Comparison of ENCODE assay signal across 24 cellular contexts in genomic region chr1:177915641-177916040, GRCh38. TPM values are rescaled to one million over a fixed set of nuclear protein-coding genes. Genes with fewer than 3 reads are reported as not detected.
"Had no signal": no experiment of that assay in that cellular context is flagged by ENCODE, and none has a peak within 500 bp of the region (broad histone marks: within the 10 kb centered on the region; RNA-seq: fewer than 3 reads in every experiment).

No MANE protein-coding gene starts in this region.

- H3K36me3 ChIP-seq: esophagus muscularis mucosa, gastrocnemius medialis, neutrophil, ovary, prostate gland, upper lobe of right lung, WERI-Rb-1 had no signal

- H3K4me3 ChIP-seq: body of pancreas, esophagus muscularis mucosa, gastrocnemius medialis, ovary, prostate gland, upper lobe of right lung had no signal

- H3K27me3 ChIP-seq: body of pancreas, gastrocnemius medialis, ovary had no signal

- H3K27ac ChIP-seq: body of pancreas, esophagus muscularis mucosa, gastrocnemius medialis, neutrophil, ovary, prostate gland, upper lobe of right lung, WERI-Rb-1 had no signal

- ATAC-seq: activated CD8-positive, alpha-beta T cell treated with anti-CD3 and anti-CD28 coated beads, Interleukin-2, amount 10 ng/mL, durations not matched to agents 7 days and 5 days; body of pancreas; gastrocnemius medialis; left cardiac atrium; stimulated activated naive B cell treated with anti-CD40 and anti-IgM and Interleukin-4, amounts not matched to agents 10 μg/mL and 1 μg/mL and 100 μg/mL, for 72 hours; upper lobe of right lung had no signal

- FAIRE-seq: TTC549 had no signal

- H3K9me3 ChIP-seq: body of pancreas, esophagus muscularis mucosa, gastrocnemius medialis, neutrophil, ovary, prostate gland, upper lobe of right lung had no signal

- H3K4me1 ChIP-seq: esophagus muscularis mucosa, gastrocnemius medialis, prostate gland, upper lobe of right lung had no signal

- DNase-seq: activated CD4-positive, alpha-beta T cell treated with anti-CD3 and anti-CD28 coated beads for 1 hour; activated CD4-positive, alpha-beta T cell treated with anti-CD3 and anti-CD28 coated beads, Interleukin-2, amount 50 U/mL, for 1 hour; activated CD8-positive, alpha-beta T cell treated with anti-CD3 and anti-CD28 coated beads, Interleukin-2, amount 10 ng/mL, durations not matched to agents 7 days and 5 days; activated gamma-delta T cell treated with Interleukin-2 at 50 U/mL for 16 hours; activated T-cell treated with anti-CD3 and anti-CD28 coated beads, Interleukin-2, amount 50 U/mL, for 1 hour; anterior cingulate cortex; body of pancreas; caudate nucleus; dermis blood vessel endothelial cell; effector CD8-positive, alpha-beta T cell; gastrocnemius medialis; hippocampal formation; left cardiac atrium; ovary; stimulated activated CD4-positive, alpha-beta T cell treated with anti-CD3 and anti-CD28 coated beads, Interleukin-2, amount 100 ng/mL, for 48 hours; stimulated activated CD8-positive, alpha-beta memory T cell treated with anti-CD3 and anti-CD28 coated beads, Interleukin-4, amount 100 ng/mL, for 48 hours; stimulated activated naive B cell treated with anti-CD40 and anti-IgM and Interleukin-4, amounts not matched to agents 10 μg/mL and 1 μg/mL and 100 μg/mL, for 72 hours; upper lobe of right lung; WERI-Rb-1 had no signal

RNA-seq across cellular contexts. Expression of gene SEC16B, which starts 54.2 kb away (rescaled TPM):
- total RNA-seq: activated CD8-positive, alpha-beta T cell treated with anti-CD3 and anti-CD28 coated beads, Interleukin-2, amount 10 ng/mL, durations not matched to agents 7 days and 5 days; natural killer cell treated with Interleukin-12 subunit alpha and Interleukin-12 subunit beta and Interleukin-15 and Interleukin-18, amount 100 ng/mL, for 72 hours had no signal
